14 cellular contexts compared by ENCODE assay signal in the genomic region with DNA sequence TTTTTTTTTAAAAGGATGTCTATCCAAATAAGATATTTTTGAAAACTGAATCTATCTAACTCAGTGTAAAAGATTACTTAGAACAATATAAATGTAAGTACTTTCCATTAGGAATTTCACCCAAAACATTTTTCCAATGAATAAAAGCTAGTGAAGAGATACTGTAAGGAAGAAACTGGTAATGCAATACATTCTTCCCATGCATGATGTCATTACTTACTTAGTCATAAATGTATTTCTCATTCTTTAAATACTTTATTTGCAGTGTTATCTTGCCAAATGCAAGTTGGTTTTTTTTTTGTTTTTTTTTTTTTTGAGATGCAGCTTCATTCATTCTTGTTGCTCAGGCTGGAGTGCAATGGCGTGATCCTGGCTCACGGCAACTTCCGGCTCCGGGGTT.
"Had no signal": no experiment of that assay in that cellular context is flagged by ENCODE, and none has a peak within 500 bp of the region (broad histone marks: within the 10 kb centered on the region; RNA-seq: fewer than 3 reads in every experiment).

No MANE protein-coding gene starts in this region.

- H3K4me3 Mint-ChIP-seq: activated B cell treated with CpG ODN at 0.5 μM for 24 hours; brain; memory B cell; natural killer cell treated with Interleukin-12 subunit alpha and Interleukin-12 subunit beta and Interleukin-15 and Interleukin-18, amount 100 ng/mL, for 72 hours; stimulated activated effector memory CD8-positive, alpha-beta T cell treated with anti-CD3 and anti-CD28 coated beads, Interleukin-12 subunit alpha, Interleukin-12 subunit beta, amount 100 ng/mL, for 72 hours had no signal

- H3K27me3 Mint-ChIP-seq: activated B cell treated with CpG ODN at 0.5 μM for 24 hours, brain had no signal

- H3K9me3 Mint-ChIP-seq: activated B cell treated with CpG ODN at 0.5 μM for 24 hours; brain; memory B cell; natural killer cell treated with Interleukin-12 subunit alpha and Interleukin-12 subunit beta and Interleukin-15 and Interleukin-18, amount 100 ng/mL, for 72 hours; stimulated activated effector memory CD8-positive, alpha-beta T cell treated with anti-CD3 and anti-CD28 coated beads, Interleukin-12 subunit alpha, Interleukin-12 subunit beta, amount 100 ng/mL, for 72 hours had no signal

- H3K27ac Mint-ChIP-seq: activated B cell treated with CpG ODN at 0.5 μM for 24 hours; brain; memory B cell; natural killer cell treated with Interleukin-12 subunit alpha and Interleukin-12 subunit beta and Interleukin-15 and Interleukin-18, amount 100 ng/mL, for 72 hours; stimulated activated effector memory CD8-positive, alpha-beta T cell treated with anti-CD3 and anti-CD28 coated beads, Interleukin-12 subunit alpha, Interleukin-12 subunit beta, amount 100 ng/mL, for 72 hours had no signal

- H3K36me3 Mint-ChIP-seq: brain; memory B cell; natural killer cell treated with Interleukin-12 subunit alpha and Interleukin-12 subunit beta and Interleukin-15 and Interleukin-18, amount 100 ng/mL, for 72 hours; stimulated activated effector memory CD8-positive, alpha-beta T cell treated with anti-CD3 and anti-CD28 coated beads, Interleukin-12 subunit alpha, Interleukin-12 subunit beta, amount 100 ng/mL, for 72 hours had no signal

- DNase-seq: activated B cell treated with CpG ODN at 0.5 μM for 24 hours; activated CD4-positive, alpha-beta T cell treated with anti-CD3 and anti-CD28 coated beads, Interleukin-2, amount 50 U/mL, for 1 hour; activated naive CD4-positive, alpha-beta T cell treated with anti-CD3 and anti-CD28 coated beads, Interleukin-2, amount 50 U/mL, for 16 hours; amniotic stem cell; heart left ventricle; left lung; nucleus accumbens; right cardiac atrium; tibial artery had no signal

- H3K4me1 Mint-ChIP-seq: activated B cell treated with CpG ODN at 0.5 μM for 24 hours; memory B cell; stimulated activated effector memory CD8-positive, alpha-beta T cell treated with anti-CD3 and anti-CD28 coated beads, Interleukin-12 subunit alpha, Interleukin-12 subunit beta, amount 100 ng/mL, for 72 hours had no signal

- ATAC-seq: esophagus mucosa; heart left ventricle; left lung; natural killer cell treated with Interleukin-12 subunit alpha and Interleukin-12 subunit beta and Interleukin-15 and Interleukin-18, amount 100 ng/mL, for 72 hours; right cardiac atrium; stimulated activated effector memory CD8-positive, alpha-beta T cell treated with anti-CD3 and anti-CD28 coated beads, Interleukin-12 subunit alpha, Interleukin-12 subunit beta, amount 100 ng/mL, for 72 hours had no signal
